8 cellular contexts compared by ENCODE assay signal in the genomic region with DNA sequence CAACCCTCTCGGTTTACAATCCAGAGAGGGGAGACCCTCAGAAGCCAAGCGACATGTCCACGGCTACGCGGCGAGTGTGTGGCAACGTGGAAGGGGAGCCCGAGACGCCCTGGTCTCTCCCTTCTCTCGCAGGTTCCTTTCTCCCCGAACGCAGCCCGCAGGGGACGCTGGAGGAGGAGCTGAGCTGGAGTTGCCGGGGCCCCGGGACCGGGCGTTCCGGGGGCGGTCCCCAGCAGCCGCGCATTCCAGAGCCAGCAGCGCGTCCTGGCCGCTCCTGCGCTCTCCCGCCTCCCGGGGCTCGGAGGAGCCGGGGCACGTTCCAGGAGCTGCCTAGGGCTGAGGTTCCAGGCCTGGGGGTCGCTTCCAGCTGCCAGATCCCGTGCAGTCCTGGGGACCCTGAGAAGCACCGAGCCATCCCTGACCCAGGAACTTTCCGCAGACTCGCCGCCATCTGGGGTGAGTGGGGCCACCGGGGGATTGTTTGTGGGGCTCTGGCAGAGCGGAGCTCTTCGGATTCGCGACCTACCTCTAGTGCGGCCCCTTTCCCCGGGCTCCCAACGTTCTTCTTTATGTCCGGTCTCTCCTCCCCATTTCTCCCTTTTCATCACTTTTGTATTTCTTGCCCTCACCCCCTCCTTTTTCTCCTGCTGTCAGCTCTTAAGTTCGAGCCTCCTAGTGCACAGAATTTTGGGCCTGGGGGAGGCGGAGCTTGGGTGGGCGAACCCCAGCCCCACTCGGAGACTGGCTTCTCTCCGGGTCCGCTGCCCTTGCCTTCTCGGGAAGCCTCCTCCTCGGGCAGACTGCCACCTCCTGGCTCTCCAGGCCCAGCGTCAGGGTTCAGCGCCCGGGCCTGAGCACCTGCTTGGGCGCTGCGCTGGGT. TPM values are rescaled to one million over a fixed set of nuclear protein-coding genes. Genes with fewer than 3 reads are reported as not detected.
DNase-seq lines count a peak whose midpoint lies in the region; ATAC-seq and TF ChIP-seq lines count a peak whose summit lies in the region.

A gene with protein sequence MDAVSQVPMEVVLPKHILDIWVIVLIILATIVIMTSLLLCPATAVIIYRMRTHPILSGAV (plus strand): TSS at position 241 of the 880 bp plus-strand sequence. CDS start 16,684 bp downstream, outside the sequence.

- peaks cover 8% of the 10 kb centered on the region for H3K4me1 ChIP-seq in right cardiac atrium (ENCODE audit: control insufficient read depth, insufficient read depth, low read length)

- ATAC-seq in GM18868 (IDR thresholded peaks at IDR 0.05; ENCODE audit: unreplicated experiment) = peak; percentile 26
- peak; percentile 86 to 91 for ATAC-seq in right cardiac atrium
- ATAC-seq in GM21528 (IDR thresholded peaks at IDR 0.05; ENCODE audit: low FRiP score, unreplicated experiment) = no peak

- peak; percentile 56 for TF ChIP-seq CTCF in AG04449 (IDR thresholded peaks at IDR 0.05; ENCODE audit: insufficient read depth, low read length, missing control alignments)

- no peaks in the 10 kb centered on the region for H3K9me3 ChIP-seq in right cardiac atrium (ENCODE audit: control insufficient read depth, low read length)

- TF ChIP-seq RAD21 in Ishikawa (IDR thresholded peaks at IDR 0.05; ENCODE audit: low read depth) = peak; percentile 67

- H3K27me3 ChIP-seq in right cardiac atrium (ENCODE audit: control insufficient read depth, insufficient read depth) = no peaks in the 10 kb centered on the region

- intact Hi-C loops in right cardiac atrium (cut with DNase I) = no loop called here

- 1% methylated on average over 59 of the region's 59 CpGs for WGBS in right cardiac atrium

- DNase-seq in AG04449 (ENCODE audit: low read depth, low spot score) (no peak), T-helper 2 cell (peak; percentile 27 to 80 (median 46)), right cardiac atrium (peak; percentile 88 to 94 (median 93)), putamen (ENCODE audit: low spot score) (peak; percentile 45)

- peak within 1 kb of the TSS; percentile 91 for H3K4me3 ChIP-seq in AG04449 (ENCODE audit: low read depth, low read length)
- peak within 1 kb of the TSS; percentile 84 for H3K4me3 ChIP-seq in right cardiac atrium (ENCODE audit: low read length)

- POLR2A ChIA-PET in AG04449 (lab: Yijun Ruan, JAX) = interaction anchor here (0.7 to 4.1 kb wide), 5 partner anchors 11 to 620 kb away, joined by 3 to 35 read pairs (median 5); partner anchors contain the start of genes DCTN4 and RBM22

- CTCF ChIA-PET in AG04449 (lab: Yijun Ruan, JAX) = interaction anchor here (0.7 to 3.8 kb wide), 18 partner anchors 8 to 320 kb away, joined by 3 to 23 read pairs (median 4); partner anchors contain the start of genes DCTN4, IRGM and RBM22

- H3K27ac ChIP-seq in angular gyrus (ENCODE audit: low read depth, low read length) = peak within 1 kb of the TSS; percentile 65
- H3K27ac ChIP-seq in right cardiac atrium (ENCODE audit: low read length) = peak within 1 kb of the TSS; percentile 92

- TF ChIP-seq EP300 in Ishikawa (IDR thresholded peaks at IDR 0.05; ENCODE audit: borderline replicate concordance) = peak; percentile 1; the same call in 1 of the 2 replicates

TF ChIP-seq in Ishikawa, 13 proteins besides CTCF, POLR2A, EP300 and RAD21:
- peak; percentile 86 for TF ChIP-seq ZBTB7A (IDR thresholded peaks at IDR 0.05; ENCODE audit: low read depth)
- no peak for TF ChIP-seq CEBPB (IDR thresholded peaks at IDR 0.05)
- TF ChIP-seq, protein P1, sequence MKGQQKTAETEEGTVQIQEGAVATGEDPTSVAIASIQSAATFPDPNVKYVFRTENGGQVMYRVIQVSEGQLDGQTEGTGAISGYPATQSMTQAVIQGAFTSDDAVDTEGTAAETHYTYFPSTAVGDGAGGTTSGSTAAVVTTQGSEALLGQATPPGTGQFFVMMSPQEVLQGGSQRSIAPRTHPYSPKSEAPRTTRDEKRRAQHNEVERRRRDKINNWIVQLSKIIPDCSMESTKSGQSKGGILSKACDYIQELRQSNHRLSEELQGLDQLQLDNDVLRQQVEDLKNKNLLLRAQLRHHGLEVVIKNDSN (IDR thresholded peaks at IDR 0.05) = no peak
- TF ChIP-seq, protein P2, sequence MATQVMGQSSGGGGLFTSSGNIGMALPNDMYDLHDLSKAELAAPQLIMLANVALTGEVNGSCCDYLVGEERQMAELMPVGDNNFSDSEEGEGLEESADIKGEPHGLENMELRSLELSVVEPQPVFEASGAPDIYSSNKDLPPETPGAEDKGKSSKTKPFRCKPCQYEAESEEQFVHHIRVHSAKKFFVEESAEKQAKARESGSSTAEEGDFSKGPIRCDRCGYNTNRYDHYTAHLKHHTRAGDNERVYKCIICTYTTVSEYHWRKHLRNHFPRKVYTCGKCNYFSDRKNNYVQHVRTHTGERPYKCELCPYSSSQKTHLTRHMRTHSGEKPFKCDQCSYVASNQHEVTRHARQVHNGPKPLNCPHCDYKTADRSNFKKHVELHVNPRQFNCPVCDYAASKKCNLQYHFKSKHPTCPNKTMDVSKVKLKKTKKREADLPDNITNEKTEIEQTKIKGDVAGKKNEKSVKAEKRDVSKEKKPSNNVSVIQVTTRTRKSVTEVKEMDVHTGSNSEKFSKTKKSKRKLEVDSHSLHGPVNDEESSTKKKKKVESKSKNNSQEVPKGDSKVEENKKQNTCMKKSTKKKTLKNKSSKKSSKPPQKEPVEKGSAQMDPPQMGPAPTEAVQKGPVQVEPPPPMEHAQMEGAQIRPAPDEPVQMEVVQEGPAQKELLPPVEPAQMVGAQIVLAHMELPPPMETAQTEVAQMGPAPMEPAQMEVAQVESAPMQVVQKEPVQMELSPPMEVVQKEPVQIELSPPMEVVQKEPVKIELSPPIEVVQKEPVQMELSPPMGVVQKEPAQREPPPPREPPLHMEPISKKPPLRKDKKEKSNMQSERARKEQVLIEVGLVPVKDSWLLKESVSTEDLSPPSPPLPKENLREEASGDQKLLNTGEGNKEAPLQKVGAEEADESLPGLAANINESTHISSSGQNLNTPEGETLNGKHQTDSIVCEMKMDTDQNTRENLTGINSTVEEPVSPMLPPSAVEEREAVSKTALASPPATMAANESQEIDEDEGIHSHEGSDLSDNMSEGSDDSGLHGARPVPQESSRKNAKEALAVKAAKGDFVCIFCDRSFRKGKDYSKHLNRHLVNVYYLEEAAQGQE (IDR thresholded peaks at IDR 0.05; ENCODE audit: low read depth) = no peak
- no peak for TF ChIP-seq YY1 (IDR thresholded peaks at IDR 0.05; ENCODE audit: low read depth)
- TF ChIP-seq TEAD4 (IDR thresholded peaks at IDR 0.05) = peak; percentile 68
- TF ChIP-seq TCF12 (IDR thresholded peaks at IDR 0.05; ENCODE audit: low read depth) = no peak
- TF ChIP-seq TAF1 (IDR thresholded peaks at IDR 0.05; ENCODE audit: low read depth) = peak; percentile 53
- 0 out of 2 replicates have a peak, but pooled peaks have one; percentile 39 for TF ChIP-seq EGR1 (IDR thresholded peaks at IDR 0.05)
- peak; percentile 41 for TF ChIP-seq MAX (IDR thresholded peaks at IDR 0.05)
- TF ChIP-seq NFIC (IDR thresholded peaks at IDR 0.05) = peak; percentile 15; the same call in 1 of the 2 replicates
- no peak for TF ChIP-seq FOXM1 (IDR thresholded peaks at IDR 0.05; ENCODE audit: borderline replicate concordance, low read depth)
- no peak for TF ChIP-seq CREB1 (IDR thresholded peaks at IDR 0.05; ENCODE audit: low read depth)

RNA-seq across cellular contexts. Expression of the gene that starts here (rescaled TPM):
- 10 to 100 TPM; 16.3 to 33.5 (median 19.9) TPM for total RNA-seq in right cardiac atrium
- 22.9 TPM for polyA plus RNA-seq in right cardiac atrium
